ENCODE assay signal across 1 cellular context in the genomic region with DNA sequence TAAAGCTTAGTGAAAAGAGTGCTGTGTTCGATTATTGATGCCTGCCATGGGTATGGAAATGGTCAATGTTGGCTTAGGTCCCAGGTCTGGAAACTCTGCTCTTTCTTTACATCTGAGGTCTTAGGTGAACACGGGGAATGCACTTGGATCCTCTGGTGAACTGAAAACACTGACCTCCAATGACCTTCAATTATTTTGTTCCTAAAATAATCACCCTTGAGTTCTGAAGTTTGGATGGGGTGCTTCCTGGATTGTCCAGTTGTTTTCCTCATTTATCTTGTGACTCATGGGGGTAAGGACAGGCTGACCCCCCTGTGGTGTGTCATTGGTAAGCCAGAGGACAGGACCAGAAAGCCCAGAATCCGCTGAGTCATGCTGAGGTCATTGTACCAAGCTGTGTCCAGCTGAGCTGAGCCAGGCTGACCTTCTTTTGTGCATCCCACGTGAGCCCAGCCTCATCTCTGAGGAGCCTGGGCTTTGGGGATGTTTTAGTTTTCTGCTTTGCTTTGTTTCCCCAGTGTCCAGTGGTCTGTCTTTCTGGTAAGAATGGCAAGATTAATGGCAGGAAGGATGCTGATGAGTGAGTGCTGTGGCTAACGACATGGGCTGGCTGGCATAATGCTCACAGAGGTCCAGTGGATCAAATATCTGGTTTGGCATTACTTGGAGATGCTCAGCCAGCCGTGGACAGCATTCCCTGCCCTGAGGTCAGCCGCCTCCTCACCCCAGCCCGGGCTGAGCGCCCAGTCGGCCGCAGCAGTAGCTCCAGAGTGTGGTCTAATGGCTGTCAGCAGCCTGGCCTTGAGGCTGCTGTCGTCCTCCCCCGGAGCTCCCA.
TF ChIP-seq lines count a peak whose summit lies in the region.

No MANE protein-coding gene starts in this region.

TF ChIP-seq in K562, 482 proteins besides CTCF, POLR2A, EP300 and RAD21 (continues in another document):
- TF ChIP-seq, protein P1, sequence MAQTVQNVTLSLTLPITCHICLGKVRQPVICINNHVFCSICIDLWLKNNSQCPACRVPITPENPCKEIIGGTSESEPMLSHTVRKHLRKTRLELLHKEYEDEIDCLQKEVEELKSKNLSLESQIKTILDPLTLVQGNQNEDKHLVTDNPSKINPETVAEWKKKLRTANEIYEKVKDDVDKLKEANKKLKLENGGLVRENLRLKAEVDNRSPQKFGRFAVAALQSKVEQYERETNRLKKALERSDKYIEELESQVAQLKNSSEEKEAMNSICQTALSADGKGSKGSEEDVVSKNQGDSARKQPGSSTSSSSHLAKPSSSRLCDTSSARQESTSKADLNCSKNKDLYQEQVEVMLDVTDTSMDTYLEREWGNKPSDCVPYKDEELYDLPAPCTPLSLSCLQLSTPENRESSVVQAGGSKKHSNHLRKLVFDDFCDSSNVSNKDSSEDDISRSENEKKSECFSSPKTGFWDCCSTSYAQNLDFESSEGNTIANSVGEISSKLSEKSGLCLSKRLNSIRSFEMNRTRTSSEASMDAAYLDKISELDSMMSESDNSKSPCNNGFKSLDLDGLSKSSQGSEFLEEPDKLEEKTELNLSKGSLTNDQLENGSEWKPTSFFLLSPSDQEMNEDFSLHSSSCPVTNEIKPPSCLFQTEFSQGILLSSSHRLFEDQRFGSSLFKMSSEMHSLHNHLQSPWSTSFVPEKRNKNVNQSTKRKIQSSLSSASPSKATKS (CRISPR knock-in tag; IDR thresholded peaks at IDR 0.05) = no peak
- TF ChIP-seq NUFIP1 (IDR thresholded peaks at IDR 0.05; ENCODE audit: partially characterized antibody) (no peak), ETS2 (tag; IDR thresholded peaks at IDR 0.05; ENCODE audit: borderline replicate concordance, poor library complexity, severe bottlenecking) (no peak), CBX1 (IDR thresholded peaks at IDR 0.05; ENCODE audit: low read depth) (no peak), EWSR1 (IDR thresholded peaks at IDR 0.05; ENCODE audit: borderline replicate concordance, low read depth, partially characterized antibody) (no peak), ZNF444 (CRISPR knock-in tag; IDR thresholded peaks at IDR 0.05) (no peak), OTX1 (CRISPR knock-in tag; IDR thresholded peaks at IDR 0.05) (no peak), ZKSCAN1 (IDR thresholded peaks at IDR 0.05; ENCODE audit: low read depth, low read length) (no peak), MAFF (IDR thresholded peaks at IDR 0.05; ENCODE audit: low read length) (peak; percentile 98), ASH1L (IDR thresholded peaks at IDR 0.05; ENCODE audit: borderline replicate concordance, low read depth, partially characterized antibody) (no peak), KLF6 (CRISPR knock-in tag; IDR thresholded peaks at IDR 0.05; ENCODE audit: borderline replicate concordance) (no peak), TFAM (CRISPR knock-in tag; conservative IDR thresholded peaks at IDR 0.05) (no peak), SREBF2 (CRISPR knock-in tag; IDR thresholded peaks at IDR 0.05) (no peak), MTA2 (IDR thresholded peaks at IDR 0.05; ENCODE audit: low read depth) (no peak), NR1H2 (CRISPR knock-in tag; IDR thresholded peaks at IDR 0.05) (no peak), LCOR (CRISPR knock-in tag; IDR thresholded peaks at IDR 0.05) (peak; percentile 51; the same call in 1 of the 2 replicates), ZNF217 (CRISPR knock-in tag; IDR thresholded peaks at IDR 0.05) (no peak), HDAC1 (IDR thresholded peaks at IDR 0.05) (peak in 1 of 2 experiments; percentile 74; a peak in 2 of 4 replicates), MBD2 (IDR thresholded peaks at IDR 0.05; ENCODE audit: borderline replicate concordance, low read depth) (no peak), CSDE1 (IDR thresholded peaks at IDR 0.05) (no peak)
- TF ChIP-seq, protein P2, sequence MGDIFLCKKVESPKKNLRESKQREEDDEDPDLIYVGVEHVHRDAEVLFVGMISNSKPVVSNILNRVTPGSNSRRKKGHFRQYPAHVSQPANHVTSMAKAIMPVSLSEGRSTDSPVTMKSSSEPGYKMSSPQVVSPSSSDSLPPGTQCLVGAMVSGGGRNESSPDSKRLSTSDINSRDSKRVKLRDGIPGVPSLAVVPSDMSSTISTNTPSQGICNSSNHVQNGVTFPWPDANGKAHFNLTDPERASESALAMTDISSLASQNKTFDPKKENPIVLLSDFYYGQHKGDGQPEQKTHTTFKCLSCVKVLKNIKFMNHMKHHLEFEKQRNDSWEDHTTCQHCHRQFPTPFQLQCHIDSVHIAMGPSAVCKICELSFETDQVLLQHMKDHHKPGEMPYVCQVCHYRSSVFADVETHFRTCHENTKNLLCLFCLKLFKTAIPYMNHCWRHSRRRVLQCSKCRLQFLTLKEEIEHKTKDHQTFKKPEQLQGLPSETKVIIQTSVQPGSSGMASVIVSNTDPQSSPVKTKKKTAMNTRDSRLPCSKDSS (IDR thresholded peaks at IDR 0.05; ENCODE audit: low read depth, partially characterized antibody) = no peak
- TF ChIP-seq, protein P3, sequence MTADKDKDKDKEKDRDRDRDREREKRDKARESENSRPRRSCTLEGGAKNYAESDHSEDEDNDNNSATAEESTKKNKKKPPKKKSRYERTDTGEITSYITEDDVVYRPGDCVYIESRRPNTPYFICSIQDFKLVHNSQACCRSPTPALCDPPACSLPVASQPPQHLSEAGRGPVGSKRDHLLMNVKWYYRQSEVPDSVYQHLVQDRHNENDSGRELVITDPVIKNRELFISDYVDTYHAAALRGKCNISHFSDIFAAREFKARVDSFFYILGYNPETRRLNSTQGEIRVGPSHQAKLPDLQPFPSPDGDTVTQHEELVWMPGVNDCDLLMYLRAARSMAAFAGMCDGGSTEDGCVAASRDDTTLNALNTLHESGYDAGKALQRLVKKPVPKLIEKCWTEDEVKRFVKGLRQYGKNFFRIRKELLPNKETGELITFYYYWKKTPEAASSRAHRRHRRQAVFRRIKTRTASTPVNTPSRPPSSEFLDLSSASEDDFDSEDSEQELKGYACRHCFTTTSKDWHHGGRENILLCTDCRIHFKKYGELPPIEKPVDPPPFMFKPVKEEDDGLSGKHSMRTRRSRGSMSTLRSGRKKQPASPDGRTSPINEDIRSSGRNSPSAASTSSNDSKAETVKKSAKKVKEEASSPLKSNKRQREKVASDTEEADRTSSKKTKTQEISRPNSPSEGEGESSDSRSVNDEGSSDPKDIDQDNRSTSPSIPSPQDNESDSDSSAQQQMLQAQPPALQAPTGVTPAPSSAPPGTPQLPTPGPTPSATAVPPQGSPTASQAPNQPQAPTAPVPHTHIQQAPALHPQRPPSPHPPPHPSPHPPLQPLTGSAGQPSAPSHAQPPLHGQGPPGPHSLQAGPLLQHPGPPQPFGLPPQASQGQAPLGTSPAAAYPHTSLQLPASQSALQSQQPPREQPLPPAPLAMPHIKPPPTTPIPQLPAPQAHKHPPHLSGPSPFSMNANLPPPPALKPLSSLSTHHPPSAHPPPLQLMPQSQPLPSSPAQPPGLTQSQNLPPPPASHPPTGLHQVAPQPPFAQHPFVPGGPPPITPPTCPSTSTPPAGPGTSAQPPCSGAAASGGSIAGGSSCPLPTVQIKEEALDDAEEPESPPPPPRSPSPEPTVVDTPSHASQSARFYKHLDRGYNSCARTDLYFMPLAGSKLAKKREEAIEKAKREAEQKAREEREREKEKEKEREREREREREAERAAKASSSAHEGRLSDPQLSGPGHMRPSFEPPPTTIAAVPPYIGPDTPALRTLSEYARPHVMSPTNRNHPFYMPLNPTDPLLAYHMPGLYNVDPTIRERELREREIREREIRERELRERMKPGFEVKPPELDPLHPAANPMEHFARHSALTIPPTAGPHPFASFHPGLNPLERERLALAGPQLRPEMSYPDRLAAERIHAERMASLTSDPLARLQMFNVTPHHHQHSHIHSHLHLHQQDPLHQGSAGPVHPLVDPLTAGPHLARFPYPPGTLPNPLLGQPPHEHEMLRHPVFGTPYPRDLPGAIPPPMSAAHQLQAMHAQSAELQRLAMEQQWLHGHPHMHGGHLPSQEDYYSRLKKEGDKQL (CRISPR knock-in tag; IDR thresholded peaks at IDR 0.05; ENCODE audit: borderline replicate concordance) = no peak
- TF ChIP-seq, protein P4, sequence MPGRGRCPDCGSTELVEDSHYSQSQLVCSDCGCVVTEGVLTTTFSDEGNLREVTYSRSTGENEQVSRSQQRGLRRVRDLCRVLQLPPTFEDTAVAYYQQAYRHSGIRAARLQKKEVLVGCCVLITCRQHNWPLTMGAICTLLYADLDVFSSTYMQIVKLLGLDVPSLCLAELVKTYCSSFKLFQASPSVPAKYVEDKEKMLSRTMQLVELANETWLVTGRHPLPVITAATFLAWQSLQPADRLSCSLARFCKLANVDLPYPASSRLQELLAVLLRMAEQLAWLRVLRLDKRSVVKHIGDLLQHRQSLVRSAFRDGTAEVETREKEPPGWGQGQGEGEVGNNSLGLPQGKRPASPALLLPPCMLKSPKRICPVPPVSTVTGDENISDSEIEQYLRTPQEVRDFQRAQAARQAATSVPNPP (IDR thresholded peaks at IDR 0.05; ENCODE audit: borderline replicate concordance, insufficient read depth, insufficient read length) = no peak
- TF ChIP-seq, protein P5, sequence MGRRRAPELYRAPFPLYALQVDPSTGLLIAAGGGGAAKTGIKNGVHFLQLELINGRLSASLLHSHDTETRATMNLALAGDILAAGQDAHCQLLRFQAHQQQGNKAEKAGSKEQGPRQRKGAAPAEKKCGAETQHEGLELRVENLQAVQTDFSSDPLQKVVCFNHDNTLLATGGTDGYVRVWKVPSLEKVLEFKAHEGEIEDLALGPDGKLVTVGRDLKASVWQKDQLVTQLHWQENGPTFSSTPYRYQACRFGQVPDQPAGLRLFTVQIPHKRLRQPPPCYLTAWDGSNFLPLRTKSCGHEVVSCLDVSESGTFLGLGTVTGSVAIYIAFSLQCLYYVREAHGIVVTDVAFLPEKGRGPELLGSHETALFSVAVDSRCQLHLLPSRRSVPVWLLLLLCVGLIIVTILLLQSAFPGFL (CRISPR knock-in tag; IDR thresholded peaks at IDR 0.05) = no peak
- TF ChIP-seq, protein P6, sequence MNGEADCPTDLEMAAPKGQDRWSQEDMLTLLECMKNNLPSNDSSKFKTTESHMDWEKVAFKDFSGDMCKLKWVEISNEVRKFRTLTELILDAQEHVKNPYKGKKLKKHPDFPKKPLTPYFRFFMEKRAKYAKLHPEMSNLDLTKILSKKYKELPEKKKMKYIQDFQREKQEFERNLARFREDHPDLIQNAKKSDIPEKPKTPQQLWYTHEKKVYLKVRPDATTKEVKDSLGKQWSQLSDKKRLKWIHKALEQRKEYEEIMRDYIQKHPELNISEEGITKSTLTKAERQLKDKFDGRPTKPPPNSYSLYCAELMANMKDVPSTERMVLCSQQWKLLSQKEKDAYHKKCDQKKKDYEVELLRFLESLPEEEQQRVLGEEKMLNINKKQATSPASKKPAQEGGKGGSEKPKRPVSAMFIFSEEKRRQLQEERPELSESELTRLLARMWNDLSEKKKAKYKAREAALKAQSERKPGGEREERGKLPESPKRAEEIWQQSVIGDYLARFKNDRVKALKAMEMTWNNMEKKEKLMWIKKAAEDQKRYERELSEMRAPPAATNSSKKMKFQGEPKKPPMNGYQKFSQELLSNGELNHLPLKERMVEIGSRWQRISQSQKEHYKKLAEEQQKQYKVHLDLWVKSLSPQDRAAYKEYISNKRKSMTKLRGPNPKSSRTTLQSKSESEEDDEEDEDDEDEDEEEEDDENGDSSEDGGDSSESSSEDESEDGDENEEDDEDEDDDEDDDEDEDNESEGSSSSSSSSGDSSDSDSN (IDR thresholded peaks at IDR 0.05; ENCODE audit: borderline replicate concordance in 1 of 2, low read depth in 2 of 2, low read length in 2 of 2) = no peak
- TF ChIP-seq, protein P7, sequence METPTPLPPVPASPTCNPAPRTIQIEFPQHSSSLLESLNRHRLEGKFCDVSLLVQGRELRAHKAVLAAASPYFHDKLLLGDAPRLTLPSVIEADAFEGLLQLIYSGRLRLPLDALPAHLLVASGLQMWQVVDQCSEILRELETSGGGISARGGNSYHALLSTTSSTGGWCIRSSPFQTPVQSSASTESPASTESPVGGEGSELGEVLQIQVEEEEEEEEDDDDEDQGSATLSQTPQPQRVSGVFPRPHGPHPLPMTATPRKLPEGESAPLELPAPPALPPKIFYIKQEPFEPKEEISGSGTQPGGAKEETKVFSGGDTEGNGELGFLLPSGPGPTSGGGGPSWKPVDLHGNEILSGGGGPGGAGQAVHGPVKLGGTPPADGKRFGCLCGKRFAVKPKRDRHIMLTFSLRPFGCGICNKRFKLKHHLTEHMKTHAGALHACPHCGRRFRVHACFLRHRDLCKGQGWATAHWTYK (CRISPR knock-in tag; IDR thresholded peaks at IDR 0.05) = no peak
- TF ChIP-seq, protein P8, sequence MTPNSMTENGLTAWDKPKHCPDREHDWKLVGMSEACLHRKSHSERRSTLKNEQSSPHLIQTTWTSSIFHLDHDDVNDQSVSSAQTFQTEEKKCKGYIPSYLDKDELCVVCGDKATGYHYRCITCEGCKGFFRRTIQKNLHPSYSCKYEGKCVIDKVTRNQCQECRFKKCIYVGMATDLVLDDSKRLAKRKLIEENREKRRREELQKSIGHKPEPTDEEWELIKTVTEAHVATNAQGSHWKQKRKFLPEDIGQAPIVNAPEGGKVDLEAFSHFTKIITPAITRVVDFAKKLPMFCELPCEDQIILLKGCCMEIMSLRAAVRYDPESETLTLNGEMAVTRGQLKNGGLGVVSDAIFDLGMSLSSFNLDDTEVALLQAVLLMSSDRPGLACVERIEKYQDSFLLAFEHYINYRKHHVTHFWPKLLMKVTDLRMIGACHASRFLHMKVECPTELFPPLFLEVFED (CRISPR knock-in tag; conservative IDR thresholded peaks at IDR 0.05) = no peak
- TF ChIP-seq, protein P9, sequence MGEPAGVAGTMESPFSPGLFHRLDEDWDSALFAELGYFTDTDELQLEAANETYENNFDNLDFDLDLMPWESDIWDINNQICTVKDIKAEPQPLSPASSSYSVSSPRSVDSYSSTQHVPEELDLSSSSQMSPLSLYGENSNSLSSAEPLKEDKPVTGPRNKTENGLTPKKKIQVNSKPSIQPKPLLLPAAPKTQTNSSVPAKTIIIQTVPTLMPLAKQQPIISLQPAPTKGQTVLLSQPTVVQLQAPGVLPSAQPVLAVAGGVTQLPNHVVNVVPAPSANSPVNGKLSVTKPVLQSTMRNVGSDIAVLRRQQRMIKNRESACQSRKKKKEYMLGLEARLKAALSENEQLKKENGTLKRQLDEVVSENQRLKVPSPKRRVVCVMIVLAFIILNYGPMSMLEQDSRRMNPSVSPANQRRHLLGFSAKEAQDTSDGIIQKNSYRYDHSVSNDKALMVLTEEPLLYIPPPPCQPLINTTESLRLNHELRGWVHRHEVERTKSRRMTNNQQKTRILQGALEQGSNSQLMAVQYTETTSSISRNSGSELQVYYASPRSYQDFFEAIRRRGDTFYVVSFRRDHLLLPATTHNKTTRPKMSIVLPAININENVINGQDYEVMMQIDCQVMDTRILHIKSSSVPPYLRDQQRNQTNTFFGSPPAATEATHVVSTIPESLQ (CRISPR knock-in tag; IDR thresholded peaks at IDR 0.05) = no peak
- TF ChIP-seq, protein P10, sequence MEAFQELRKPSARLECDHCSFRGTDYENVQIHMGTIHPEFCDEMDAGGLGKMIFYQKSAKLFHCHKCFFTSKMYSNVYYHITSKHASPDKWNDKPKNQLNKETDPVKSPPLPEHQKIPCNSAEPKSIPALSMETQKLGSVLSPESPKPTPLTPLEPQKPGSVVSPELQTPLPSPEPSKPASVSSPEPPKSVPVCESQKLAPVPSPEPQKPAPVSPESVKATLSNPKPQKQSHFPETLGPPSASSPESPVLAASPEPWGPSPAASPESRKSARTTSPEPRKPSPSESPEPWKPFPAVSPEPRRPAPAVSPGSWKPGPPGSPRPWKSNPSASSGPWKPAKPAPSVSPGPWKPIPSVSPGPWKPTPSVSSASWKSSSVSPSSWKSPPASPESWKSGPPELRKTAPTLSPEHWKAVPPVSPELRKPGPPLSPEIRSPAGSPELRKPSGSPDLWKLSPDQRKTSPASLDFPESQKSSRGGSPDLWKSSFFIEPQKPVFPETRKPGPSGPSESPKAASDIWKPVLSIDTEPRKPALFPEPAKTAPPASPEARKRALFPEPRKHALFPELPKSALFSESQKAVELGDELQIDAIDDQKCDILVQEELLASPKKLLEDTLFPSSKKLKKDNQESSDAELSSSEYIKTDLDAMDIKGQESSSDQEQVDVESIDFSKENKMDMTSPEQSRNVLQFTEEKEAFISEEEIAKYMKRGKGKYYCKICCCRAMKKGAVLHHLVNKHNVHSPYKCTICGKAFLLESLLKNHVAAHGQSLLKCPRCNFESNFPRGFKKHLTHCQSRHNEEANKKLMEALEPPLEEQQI (IDR thresholded peaks at IDR 0.05) = no peak
